21 cellular contexts compared by ENCODE assay signal in genomic region chr22:33034753-33035152, GRCh38. TPM values are rescaled to one million over a fixed set of nuclear protein-coding genes. Genes with fewer than 3 reads are reported as not detected.
DNase-seq lines count a peak whose midpoint lies in the region; ATAC-seq and TF ChIP-seq lines count a peak whose summit lies in the region.
"Had no signal": no experiment of that assay in that cellular context is flagged by ENCODE, and none has a peak within 500 bp of the region (broad histone marks: within the 10 kb centered on the region; RNA-seq: fewer than 3 reads in every experiment).

No MANE protein-coding gene starts in this region.

- peak; percentile 97 for ATAC-seq in left lobe of liver

- H2BK5ac ChIP-seq in H9 (ENCODE audit: insufficient read length, low read length), result no peak overlapping the region

- no peak overlapping the region for H4K8ac ChIP-seq in H9 (replicated peaks; ENCODE audit: insufficient read length, low read depth, low read length)

- no peak overlapping the region for H2BK12ac ChIP-seq in H9 (ENCODE audit: insufficient read length, low read depth, low read length)

- no peak overlapping the region for H3K4me3 ChIP-seq in skeletal muscle tissue (ENCODE audit: low read length in 3 of 3)
- H3K4me3 ChIP-seq: HAP-1 had no signal

- H3K9me3 ChIP-seq in H9 (ENCODE audit: control insufficient read depth, low read depth, low read length) (no peaks in the 10 kb centered on the region), skeletal muscle tissue (ENCODE audit: control insufficient read depth in 3 of 3, low read length in 3 of 3) (no peaks in the 10 kb centered on the region)
- H3K9me3 ChIP-seq: BE2C, HAP-1 had no signal

- no peaks in the 10 kb centered on the region for H4K20me1 ChIP-seq in H9 (ENCODE audit: control insufficient read depth, insufficient read depth, insufficient read length)

- H2AFZ ChIP-seq in H9 (ENCODE audit: low read length), result no peak overlapping the region

- no peak overlapping the region for H2BK20ac ChIP-seq in H9 (ENCODE audit: low read depth, low read length, poor library complexity, severe bottlenecking)

- H4K5ac ChIP-seq in H9 (ENCODE audit: insufficient read length, low read depth, low read length), result no peak overlapping the region

- peaks cover 58 to 68% of the 10 kb centered on the region in 2 experiments for H3K4me1 Mint-ChIP-seq in H9

- no peak overlapping the region for H3K4me3 Mint-ChIP-seq in H9
- H3K4me3 Mint-ChIP-seq: HFFc6, IgD-negative memory B cell had no signal

- no peak overlapping the region for H3K23ac ChIP-seq in H9 (ENCODE audit: insufficient read length, low read depth, low read length)

- H3K23me2 ChIP-seq in H9 (ENCODE audit: insufficient read length, low read depth, low read length, poor library complexity, severe bottlenecking), result no peaks in the 10 kb centered on the region

- H3K36me3 Mint-ChIP-seq in H9 (ENCODE audit: insufficient read depth in 1 of 3, low read depth in 3 of 3), result peaks cover 0 to 24% (median 16%) of the 10 kb centered on the region in 3 experiments; a peak in 4 of 7 replicates
- H3K36me3 Mint-ChIP-seq: IgD-negative memory B cell had no signal

- no peak overlapping the region; the same call in 1 of the 2 replicates for H3K14ac ChIP-seq in H9 (ENCODE audit: insufficient read depth, low read length)

- H3K56ac ChIP-seq in H9 (ENCODE audit: insufficient read length, low read depth, low read length), result no peak overlapping the region

- no peak overlapping the region for H2BK120ac ChIP-seq in H9 (ENCODE audit: low read depth, low read length, poor library complexity, severe bottlenecking)

- H3K27me3 Mint-ChIP-seq in H9 (ENCODE audit: low read depth), result no peaks in the 10 kb centered on the region

- H3K79me1 ChIP-seq in H9 (ENCODE audit: insufficient read depth, low read depth, low read length, poor library complexity, severe bottlenecking), result peaks cover 5% of the 10 kb centered on the region

- H3K27me3 ChIP-seq in H9 (ENCODE audit: insufficient read depth, low read length), result no peaks in the 10 kb centered on the region
- H3K27me3 ChIP-seq in skeletal muscle tissue (ENCODE audit: control insufficient read depth in 3 of 3, insufficient read depth in 3 of 3, low read length in 3 of 3), result peaks cover 0 to 27% (median 6%) of the 10 kb centered on the region in 3 donors
- H3K27me3 ChIP-seq: BE2C had no signal

- no peak overlapping the region for H2BK15ac ChIP-seq in H9 (ENCODE audit: low read depth, low read length)

- H3K36me3 ChIP-seq in skeletal muscle tissue (ENCODE audit: control insufficient read depth in 3 of 3, insufficient read depth in 3 of 3, low read length in 3 of 3), result no peaks in the 10 kb centered on the region
- H3K36me3 ChIP-seq: BE2C, HAP-1 had no signal

- no peak overlapping the region for H3K4me2 ChIP-seq in H9 (ENCODE audit: insufficient read depth, insufficient read length, low read length)

- H3K27ac ChIP-seq in H9 (ENCODE audit: insufficient read length, low read depth, low read length) (no peak overlapping the region), skeletal muscle tissue (ENCODE audit: low read depth, low read length) (peak overlapping the region; percentile 78), substantia nigra (ENCODE audit: low read depth, low read length, poor library complexity, severe bottlenecking) (no peak overlapping the region)
- H3K27ac ChIP-seq: RWPE1 had no signal

- no peak for TF ChIP-seq CTCF in H9 (conservative IDR thresholded peaks at IDR 0.05)

- WGBS in H9 (ENCODE audit: extremely low coverage, insufficient read length, low lambda C conversion rate), result no CpG with 5 or more reads among the region's 4 CpGs

- no peak overlapping the region for H4K91ac ChIP-seq in H9 (ENCODE audit: insufficient read length, low read depth, low read length)

- no peak overlapping the region for H3K18ac ChIP-seq in H9 (ENCODE audit: insufficient read length, low read depth, low read length)

- peaks cover 6% of the 10 kb centered on the region; the same call in 1 of the 2 replicates for H3K4me1 ChIP-seq in H9 (ENCODE audit: insufficient read depth, low read length)
- peaks cover 0 to 25% (median 10%) of the 10 kb centered on the region in 3 donors for H3K4me1 ChIP-seq in skeletal muscle tissue (ENCODE audit: control insufficient read depth in 3 of 3, insufficient read depth in 3 of 3, low read length in 3 of 3)
- H3K4me1 ChIP-seq: BE2C had no signal

- no peaks in the 10 kb centered on the region; the same call in 1 of the 2 replicates for H3K79me2 ChIP-seq in H9 (ENCODE audit: insufficient read depth, low read length)

- peak; percentile 23 for DNase-seq in H9
- DNase-seq in NCI-H2029 treated with DMSO at 0.1 percent for 48 hours (lab: John Stamatoyannopoulos, UW), result peak; percentile 52
- peak; percentile 85 for DNase-seq in left lobe of liver (ENCODE audit: low spot score)
- no peak for DNase-seq in A172 (ENCODE audit: low spot score)
- no peak for DNase-seq in 8988T
- no peak for DNase-seq in substantia nigra (lab: John Stamatoyannopoulos, UW)
- DNase-seq: ACHN, BE2C, HFFc6, NCI-H1092 treated with DMSO at 0.1 percent for 48 hours, NCI-H1436, NCI-H187, NCI-H446, NCI-H524 treated with DMSO at 0.1 percent for 48 hours, NCI-H774, SHP77, T-helper 1 cell had no signal

- no peak overlapping the region for H3K4ac ChIP-seq in H9 (ENCODE audit: low read depth, low read length)

- no peak overlapping the region; a peak in 2 of 7 replicates for H3K27ac Mint-ChIP-seq in H9
- H3K27ac Mint-ChIP-seq: HFFc6, IgD-negative memory B cell had no signal

- H3T11ph ChIP-seq in H9 (ENCODE audit: low read length), result no peak overlapping the region

- H3K9ac ChIP-seq in H9 (ENCODE audit: extremely low read depth, insufficient read length, low read length) (no peak overlapping the region), skeletal muscle tissue (ENCODE audit: low read depth in 1 of 3, low read length in 3 of 3) (no peak overlapping the region)

- no peak overlapping the region for H2AK5ac ChIP-seq in H9 (ENCODE audit: insufficient read length, low read length)

- no peaks in the 10 kb centered on the region; a peak in 1 of 5 replicates for H3K9me3 Mint-ChIP-seq in H9
- H3K9me3 Mint-ChIP-seq: HFFc6 had no signal

RNA-seq across cellular contexts. Expression of gene SYN3, which starts 23.4 kb away (rescaled TPM):
- total RNA-seq in H9 (2021), result 74.6 and 75.5 TPM in 2 replicates
- 0.75 TPM for total RNA-seq in left lobe of liver
- 1.0 TPM for total RNA-seq in skeletal muscle tissue
- 0.10 TPM in 1 of 2 replicates, not detected in the other for total RNA-seq in A172 (2014; rRNA removed; shearing (Covaris generic))

Comparison
In these comparisons a context has a peak if more than half of its experiments do, and no peak if none do; other contexts are left out.
1. DNase-seq: peak in H9 (single experiment), NCI-H2029 treated with DMSO at 0.1 percent for 48 hours (single experiment) and left lobe of liver (single experiment); none in A172 (single experiment), 8988T (single experiment) and substantia nigra (0 of 49).
2. RNA of gene SYN3, which starts 23.4 kb away (total RNA-seq): 74.6 to 75.5 TPM in H9; 1.0 TPM in skeletal muscle tissue (single experiment), 0.75 TPM in left lobe of liver (single experiment) and 0.10 TPM in A172; every median in the first group is over 10 times any median in the second.